In the genomic region with DNA sequence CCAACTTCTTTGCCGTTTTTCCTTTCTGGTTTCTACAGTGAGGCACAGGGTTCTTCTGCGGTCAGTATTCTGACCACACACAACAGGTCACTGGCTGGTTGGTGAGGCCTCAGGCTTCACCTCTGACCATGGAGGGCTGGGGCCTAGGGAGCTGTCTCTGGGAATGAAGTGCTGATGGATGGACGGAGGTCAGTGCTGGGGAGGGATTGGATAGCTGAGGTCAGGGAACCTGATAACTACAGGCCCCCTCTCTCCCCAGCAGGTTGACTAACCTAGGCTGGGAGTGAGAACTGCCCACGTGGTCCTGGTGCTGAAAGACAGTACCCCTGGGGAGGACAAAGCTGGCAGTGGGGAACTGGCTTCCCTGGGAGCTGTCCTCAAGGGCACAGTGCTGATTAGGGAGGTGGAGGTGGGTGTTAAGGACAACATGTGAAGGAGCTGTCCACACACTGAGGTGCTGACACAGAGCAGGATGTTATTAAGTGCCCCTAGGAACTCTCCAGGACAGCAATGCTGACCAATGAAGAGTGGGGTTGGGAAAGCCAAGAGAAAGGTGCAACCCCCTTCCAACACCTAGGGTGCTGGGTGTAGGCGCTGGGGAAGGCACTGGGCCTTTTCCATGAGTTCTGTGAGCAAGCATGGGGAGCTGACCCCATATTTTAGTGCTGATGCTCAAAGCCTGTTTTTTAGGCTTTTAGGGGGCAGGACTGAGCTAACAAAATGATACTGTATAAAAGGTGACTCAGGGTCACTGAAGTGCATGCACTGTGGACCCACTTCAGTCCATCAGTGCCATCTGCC, we compare ENCODE assay signal across 1 cellular context.
TF ChIP-seq lines count a peak whose summit lies in the region.

No MANE protein-coding gene starts in this region.

TF ChIP-seq in HEK293, 187 proteins besides CTCF, POLR2A, EP300 and RAD21 (continued from another document and continues in another):
- TF ChIP-seq, protein P1, sequence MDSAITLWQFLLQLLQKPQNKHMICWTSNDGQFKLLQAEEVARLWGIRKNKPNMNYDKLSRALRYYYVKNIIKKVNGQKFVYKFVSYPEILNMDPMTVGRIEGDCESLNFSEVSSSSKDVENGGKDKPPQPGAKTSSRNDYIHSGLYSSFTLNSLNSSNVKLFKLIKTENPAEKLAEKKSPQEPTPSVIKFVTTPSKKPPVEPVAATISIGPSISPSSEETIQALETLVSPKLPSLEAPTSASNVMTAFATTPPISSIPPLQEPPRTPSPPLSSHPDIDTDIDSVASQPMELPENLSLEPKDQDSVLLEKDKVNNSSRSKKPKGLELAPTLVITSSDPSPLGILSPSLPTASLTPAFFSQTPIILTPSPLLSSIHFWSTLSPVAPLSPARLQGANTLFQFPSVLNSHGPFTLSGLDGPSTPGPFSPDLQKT (IDR thresholded peaks at IDR 0.05; ENCODE audit: borderline replicate concordance, low read depth, low read length) = no peak
- TF ChIP-seq ZNF311 (tag by site-specific recombination; IDR thresholded peaks at IDR 0.05; ENCODE audit: borderline replicate concordance) = no peak
- no peak for TF ChIP-seq ZNF157 (tag by site-specific recombination; IDR thresholded peaks at IDR 0.05)
- TF ChIP-seq ZBTB20 (tag by site-specific recombination; IDR thresholded peaks at IDR 0.05) = no peak
- TF ChIP-seq ZBTB48 (tag by site-specific recombination; IDR thresholded peaks at IDR 0.05) = 0 out of 2 replicates have a peak, but pooled peaks have one; percentile 43
- no peak for TF ChIP-seq ZNF704 (tag by site-specific recombination; IDR thresholded peaks at IDR 0.05)
- TF ChIP-seq ZBTB21 (tag by site-specific recombination; IDR thresholded peaks at IDR 0.05) = no peak
- TF ChIP-seq ZSCAN30 (tag by site-specific recombination; IDR thresholded peaks at IDR 0.05) = no peak
- TF ChIP-seq ZNF521 (tag by site-specific recombination; IDR thresholded peaks at IDR 0.05) = no peak
- TF ChIP-seq ZNF266 (tag by site-specific recombination; IDR thresholded peaks at IDR 0.05; ENCODE audit: low read depth) = no peak
- peak; percentile 80 for TF ChIP-seq EGR2 (tag by site-specific recombination; IDR thresholded peaks at IDR 0.05; ENCODE audit: low read depth)
- TF ChIP-seq PRDM4 (tag by site-specific recombination; IDR thresholded peaks at IDR 0.05) = no peak
- TF ChIP-seq, protein P2, sequence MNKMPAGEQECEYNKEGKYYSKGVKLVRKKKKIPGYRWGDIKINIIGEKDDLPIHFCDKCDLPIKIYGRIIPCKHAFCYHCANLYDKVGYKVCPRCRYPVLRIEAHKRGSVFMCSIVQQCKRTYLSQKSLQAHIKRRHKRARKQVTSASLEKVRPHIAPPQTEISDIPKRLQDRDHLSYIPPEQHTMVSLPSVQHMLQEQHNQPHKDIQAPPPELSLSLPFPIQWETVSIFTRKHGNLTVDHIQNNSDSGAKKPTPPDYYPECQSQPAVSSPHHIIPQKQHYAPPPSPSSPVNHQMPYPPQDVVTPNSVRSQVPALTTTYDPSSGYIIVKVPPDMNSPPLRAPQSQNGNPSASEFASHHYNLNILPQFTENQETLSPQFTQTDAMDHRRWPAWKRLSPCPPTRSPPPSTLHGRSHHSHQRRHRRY (tag by site-specific recombination; IDR thresholded peaks at IDR 0.05) = no peak
- TF ChIP-seq ZNF211 (tag by site-specific recombination; IDR thresholded peaks at IDR 0.05; ENCODE audit: low read depth) = no peak
- TF ChIP-seq, protein P3, sequence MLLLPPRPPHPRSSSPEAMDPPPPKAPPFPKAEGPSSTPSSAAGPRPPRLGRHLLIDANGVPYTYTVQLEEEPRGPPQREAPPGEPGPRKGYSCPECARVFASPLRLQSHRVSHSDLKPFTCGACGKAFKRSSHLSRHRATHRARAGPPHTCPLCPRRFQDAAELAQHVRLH (tag by site-specific recombination; IDR thresholded peaks at IDR 0.05) = no peak
- no peak for TF ChIP-seq ZNF473 (tag by site-specific recombination; IDR thresholded peaks at IDR 0.05)
- TF ChIP-seq, protein P4, sequence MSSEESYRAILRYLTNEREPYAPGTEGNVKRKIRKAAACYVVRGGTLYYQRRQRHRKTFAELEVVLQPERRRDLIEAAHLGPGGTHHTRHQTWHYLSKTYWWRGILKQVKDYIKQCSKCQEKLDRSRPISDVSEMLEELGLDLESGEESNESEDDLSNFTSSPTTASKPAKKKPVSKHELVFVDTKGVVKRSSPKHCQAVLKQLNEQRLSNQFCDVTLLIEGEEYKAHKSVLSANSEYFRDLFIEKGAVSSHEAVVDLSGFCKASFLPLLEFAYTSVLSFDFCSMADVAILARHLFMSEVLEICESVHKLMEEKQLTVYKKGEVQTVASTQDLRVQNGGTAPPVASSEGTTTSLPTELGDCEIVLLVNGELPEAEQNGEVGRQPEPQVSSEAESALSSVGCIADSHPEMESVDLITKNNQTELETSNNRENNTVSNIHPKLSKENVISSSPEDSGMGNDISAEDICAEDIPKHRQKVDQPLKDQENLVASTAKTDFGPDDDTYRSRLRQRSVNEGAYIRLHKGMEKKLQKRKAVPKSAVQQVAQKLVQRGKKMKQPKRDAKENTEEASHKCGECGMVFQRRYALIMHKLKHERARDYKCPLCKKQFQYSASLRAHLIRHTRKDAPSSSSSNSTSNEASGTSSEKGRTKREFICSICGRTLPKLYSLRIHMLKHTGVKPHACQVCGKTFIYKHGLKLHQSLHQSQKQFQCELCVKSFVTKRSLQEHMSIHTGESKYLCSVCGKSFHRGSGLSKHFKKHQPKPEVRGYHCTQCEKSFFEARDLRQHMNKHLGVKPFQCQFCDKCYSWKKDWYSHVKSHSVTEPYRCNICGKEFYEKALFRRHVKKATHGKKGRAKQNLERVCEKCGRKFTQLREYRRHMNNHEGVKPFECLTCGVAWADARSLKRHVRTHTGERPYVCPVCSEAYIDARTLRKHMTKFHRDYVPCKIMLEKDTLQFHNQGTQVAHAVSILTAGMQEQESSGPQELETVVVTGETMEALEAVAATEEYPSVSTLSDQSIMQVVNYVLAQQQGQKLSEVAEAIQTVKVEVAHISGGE (tag by site-specific recombination; conservative IDR thresholded peaks at IDR 0.05; ENCODE audit: low read depth) = no peak
- no peak for TF ChIP-seq ZNF416 (tag by site-specific recombination; IDR thresholded peaks at IDR 0.05)
- TF ChIP-seq MEIS1 (CRISPR knock-in tag; IDR thresholded peaks at IDR 0.05; ENCODE audit: borderline replicate concordance) = peak; percentile 38; the same call in 1 of the 2 replicates
- TF ChIP-seq ZNF174 (tag by site-specific recombination; IDR thresholded peaks at IDR 0.05) = no peak
- TF ChIP-seq ZNF398 (tag by site-specific recombination; IDR thresholded peaks at IDR 0.05) = no peak
- no peak for TF ChIP-seq ZNF114 (tag by site-specific recombination; IDR thresholded peaks at IDR 0.05)
- no peak for TF ChIP-seq SP3 (tag by site-specific recombination; IDR thresholded peaks at IDR 0.05)
- no peak for TF ChIP-seq ZNF10 (tag by site-specific recombination; IDR thresholded peaks at IDR 0.05)
- TF ChIP-seq, protein P5, sequence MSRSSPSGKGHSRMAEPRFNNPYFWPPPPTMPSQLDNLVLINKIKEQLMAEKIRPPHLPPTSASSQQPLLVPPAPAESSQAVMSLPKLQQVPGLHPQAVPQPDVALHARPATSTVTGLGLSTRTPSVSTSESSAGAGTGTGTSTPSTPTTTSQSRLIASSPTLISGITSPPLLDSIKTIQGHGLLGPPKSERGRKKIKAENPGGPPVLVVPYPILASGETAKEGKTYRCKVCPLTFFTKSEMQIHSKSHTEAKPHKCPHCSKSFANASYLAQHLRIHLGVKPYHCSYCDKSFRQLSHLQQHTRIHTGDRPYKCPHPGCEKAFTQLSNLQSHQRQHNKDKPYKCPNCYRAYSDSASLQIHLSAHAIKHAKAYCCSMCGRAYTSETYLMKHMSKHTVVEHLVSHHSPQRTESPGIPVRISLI (tag by site-specific recombination; IDR thresholded peaks at IDR 0.05) = no peak
- no peak for TF ChIP-seq PRDM1 (tag by site-specific recombination; IDR thresholded peaks at IDR 0.05)
- TF ChIP-seq ZNF837 (tag by site-specific recombination; IDR thresholded peaks at IDR 0.05) = no peak
- no peak for TF ChIP-seq BCL11A (tag by site-specific recombination; IDR thresholded peaks at IDR 0.05; ENCODE audit: low read depth)
- TF ChIP-seq, protein P6, sequence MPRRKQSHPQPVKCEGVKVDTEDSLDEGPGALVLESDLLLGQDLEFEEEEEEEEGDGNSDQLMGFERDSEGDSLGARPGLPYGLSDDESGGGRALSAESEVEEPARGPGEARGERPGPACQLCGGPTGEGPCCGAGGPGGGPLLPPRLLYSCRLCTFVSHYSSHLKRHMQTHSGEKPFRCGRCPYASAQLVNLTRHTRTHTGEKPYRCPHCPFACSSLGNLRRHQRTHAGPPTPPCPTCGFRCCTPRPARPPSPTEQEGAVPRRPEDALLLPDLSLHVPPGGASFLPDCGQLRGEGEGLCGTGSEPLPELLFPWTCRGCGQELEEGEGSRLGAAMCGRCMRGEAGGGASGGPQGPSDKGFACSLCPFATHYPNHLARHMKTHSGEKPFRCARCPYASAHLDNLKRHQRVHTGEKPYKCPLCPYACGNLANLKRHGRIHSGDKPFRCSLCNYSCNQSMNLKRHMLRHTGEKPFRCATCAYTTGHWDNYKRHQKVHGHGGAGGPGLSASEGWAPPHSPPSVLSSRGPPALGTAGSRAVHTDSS (tag by site-specific recombination; IDR thresholded peaks at IDR 0.05) = no peak
- TF ChIP-seq ZNF121 (tag by site-specific recombination; IDR thresholded peaks at IDR 0.05) = no peak
- TF ChIP-seq ATF2 (tag by site-specific recombination; IDR thresholded peaks at IDR 0.05; ENCODE audit: low read depth) = no peak
- no peak for TF ChIP-seq ZNF433 (tag by site-specific recombination; IDR thresholded peaks at IDR 0.05; ENCODE audit: low read depth)
- TF ChIP-seq ZNF561 (tag by site-specific recombination; IDR thresholded peaks at IDR 0.05; ENCODE audit: borderline replicate concordance) = no peak
- TF ChIP-seq HOXC10 (CRISPR knock-in tag; IDR thresholded peaks at IDR 0.05) = no peak
- no peak for TF ChIP-seq YY2 (tag by site-specific recombination; IDR thresholded peaks at IDR 0.05)
- TF ChIP-seq INSM2 (tag by site-specific recombination; IDR thresholded peaks at IDR 0.05) = no peak
- no peak for TF ChIP-seq ZNF560 (tag by site-specific recombination; IDR thresholded peaks at IDR 0.05; ENCODE audit: borderline replicate concordance)
